Comparison of ENCODE assay signal across 9 cellular contexts in genomic region chr13:114109646-114110045, GRCh38. TPM values are rescaled to one million over a fixed set of nuclear protein-coding genes. Genes with fewer than 3 reads are reported as not detected.
DNase-seq lines count a peak whose midpoint lies in the region; ATAC-seq and TF ChIP-seq lines count a peak whose summit lies in the region.
"Had no signal": no experiment of that assay in that cellular context is flagged by ENCODE, and none has a peak within 500 bp of the region (broad histone marks: within the 10 kb centered on the region; RNA-seq: fewer than 3 reads in every experiment).

No MANE protein-coding gene starts in this region.

- intact Hi-C loops in mammary epithelial cell (cut with micrococcal nuclease) (no loop called here), MCF 10A (cut with micrococcal nuclease) (no loop called here)

- H3K79me1 ChIP-seq in mesendoderm (ENCODE audit: low read length): peaks cover 33% of the 10 kb centered on the region

- H3K4me2 ChIP-seq in mammary epithelial cell (ENCODE audit: insufficient read depth, low read depth, low read length) (peak overlapping the region; percentile 37), mesendoderm (ENCODE audit: low read length) (no peak overlapping the region)

- CTCF ChIA-PET in mammary epithelial cell (lab: Charles Lee; ENCODE audit: low non-redundant PET) (no interaction called here), MCF 10A (lab: Yijun Ruan, JAX) (interaction anchor here (0.5 kb wide), 1 partner anchor 11 kb away, joined by 3 read pairs; no protein-coding TSS in a partner anchor), GM10248 (lab: Yijun Ruan, JAX) (interaction anchor here (1.1 kb wide), 1 partner anchor 15 kb away, joined by 3 read pairs; no protein-coding TSS in a partner anchor)

- BruUV-seq in mammary epithelial cell (replicated peaks; lab: Mats Ljungman, UMichigan): no TSS peak
- no TSS peak for BruUV-seq in MCF 10A (replicated peaks; lab: Mats Ljungman, UMichigan)

- in situ Hi-C loops in mammary epithelial cell (cut with MboI; ENCODE audit: low sequenced_read_pairs in 2 of 2): no loop called here

- H2AK5ac ChIP-seq in mesendoderm (ENCODE audit: low read length): no peak overlapping the region

- H3K27me3 ChIP-seq in mammary epithelial cell (ENCODE audit: insufficient read depth, low read length) (no peaks in the 10 kb centered on the region), mesendoderm (ENCODE audit: insufficient read depth, low read length, poor library complexity) (no peaks in the 10 kb centered on the region)

- no peak overlapping the region for H2BK15ac ChIP-seq in mesendoderm (replicated peaks; ENCODE audit: low read depth)

- no peak overlapping the region for H3K4me3 Mint-ChIP-seq in MCF 10A (ENCODE audit: unreplicated experiment)

- peak overlapping the region; percentile 64 for H3K56ac ChIP-seq in mesendoderm (ENCODE audit: low read length)

- no peaks in the 10 kb centered on the region for H3K36me3 Mint-ChIP-seq in MCF 10A (ENCODE audit: insufficient read depth, unreplicated experiment)

- no peak for DNase-seq in mammary epithelial cell
- no peak for DNase-seq in MCF 10A (ENCODE audit: unreplicated experiment)
- DNase-seq in activated naive CD4-positive, alpha-beta T cell treated with anti-CD3 and anti-CD28 coated beads, Interleukin-2, amount 50 U/mL, for 16 hours: peak; percentile 62
- DNase-seq in mesendoderm: no peak
- no peak for DNase-seq in GM10248 (ENCODE audit: extremely low spot score)
- no peak for DNase-seq in GF-D8 (lab: John Stamatoyannopoulos, UW)

- H3K27ac Mint-ChIP-seq in MCF 10A (ENCODE audit: low read depth, unreplicated experiment): no peak overlapping the region

- H3K4me3 ChIP-seq in mammary epithelial cell (replicated peaks in 1 of 3; ENCODE audit: insufficient read depth in 1 of 3, low read depth in 2 of 3, low read length in 3 of 3) (no peak overlapping the region), mesendoderm (ENCODE audit: low read length) (no peak overlapping the region), urinary bladder (ENCODE audit: low read depth, low read length) (no peak overlapping the region)

- H3K4me1 ChIP-seq in mammary epithelial cell (ENCODE audit: insufficient read depth, low read length): peaks cover 9% of the 10 kb centered on the region
- H3K4me1 ChIP-seq in mesendoderm (ENCODE audit: control insufficient read depth, low read depth, low read length): peaks cover 13% of the 10 kb centered on the region
- H3K4me1 ChIP-seq in urinary bladder (ENCODE audit: insufficient read depth): peaks cover 5% of the 10 kb centered on the region

- H3K4me1 Mint-ChIP-seq in MCF 10A (ENCODE audit: insufficient read depth, unreplicated experiment): no peaks in the 10 kb centered on the region

- no peak overlapping the region for H3K9ac ChIP-seq in mammary epithelial cell (ENCODE audit: insufficient read depth, low read length)
- no peak overlapping the region for H3K9ac ChIP-seq in mesendoderm (ENCODE audit: low read length)

- no peak overlapping the region for H4K5ac ChIP-seq in mesendoderm (ENCODE audit: low read length)

- no peaks in the 10 kb centered on the region for H3K36me3 ChIP-seq in mammary epithelial cell (ENCODE audit: insufficient read depth, low read length)
- H3K36me3 ChIP-seq in mesendoderm (ENCODE audit: control insufficient read depth, insufficient read depth, low read length): no peaks in the 10 kb centered on the region
- no peaks in the 10 kb centered on the region for H3K36me3 ChIP-seq in urinary bladder (ENCODE audit: insufficient read depth)

- no peaks in the 10 kb centered on the region for H3K9me3 Mint-ChIP-seq in MCF 10A (ENCODE audit: unreplicated experiment)

- dilution Hi-C loops in mammary epithelial cell (cut with HindIII; ENCODE audit: low sequenced_read_pairs): loop anchor here (5.0 kb wide), 3 partner anchors 52 to 112 kb away; no protein-coding TSS in a partner anchor

- H3K23ac ChIP-seq in mesendoderm (ENCODE audit: low read length): peak overlapping the region; percentile 9

- H3K9me3 ChIP-seq in mammary epithelial cell (replicated peaks; ENCODE audit: insufficient read depth, low read length): no peaks in the 10 kb centered on the region

- WGBS in mammary epithelial cell (ENCODE audit: low coverage, missing lambda C conversion rate): 14% methylated on average over 17 of the region's 24 CpGs
- WGBS in mesendoderm (ENCODE audit: extremely low coverage, insufficient coverage, low lambda C conversion rate): no CpG with 5 or more reads among the region's 24 CpGs
- WGBS in urinary bladder: 71% methylated on average over 24 of the region's 24 CpGs

- H4K8ac ChIP-seq in mesendoderm (ENCODE audit: low read depth, low read length): no peak overlapping the region

- no peaks in the 10 kb centered on the region for H3K27me3 Mint-ChIP-seq in MCF 10A (ENCODE audit: insufficient read depth, unreplicated experiment)

- peak overlapping the region; percentile 54 for H2AFZ ChIP-seq in mammary epithelial cell (ENCODE audit: low read depth, low read length)

- no peak overlapping the region for H3K27ac ChIP-seq in mammary epithelial cell (ENCODE audit: insufficient read depth, low read depth, low read length)
- no peak overlapping the region for H3K27ac ChIP-seq in mesendoderm (ENCODE audit: low read depth, low read length)
- peak overlapping the region; percentile 13 for H3K27ac ChIP-seq in urinary bladder (ENCODE audit: low read depth)
- H3K27ac ChIP-seq: C4-2B had no signal

- no peak for TF ChIP-seq CTCF in mammary epithelial cell (conservative IDR thresholded peaks at IDR 0.05 in 1 of 2, IDR thresholded peaks at IDR 0.05 in 1 of 2; ENCODE audit: extremely low read depth in 1 of 2, insufficient read depth in 1 of 2, low read depth in 1 of 2, low read length in 2 of 2)
- TF ChIP-seq CTCF in MCF 10A (IDR thresholded peaks at IDR 0.05; ENCODE audit: unreplicated experiment): no peak
- TF ChIP-seq CTCF in GM10248 (IDR thresholded peaks at IDR 0.05; ENCODE audit: control extremely low read depth, extremely low read depth, low read depth, missing control alignments): no peak

- H3K4ac ChIP-seq in mesendoderm (ENCODE audit: low read depth, low read length): no peak overlapping the region

- H3K79me2 ChIP-seq in mammary epithelial cell (ENCODE audit: insufficient read depth, low read length) (no peaks in the 10 kb centered on the region), mesendoderm (ENCODE audit: control insufficient read depth, insufficient read depth, low read length) (peaks cover 29% of the 10 kb centered on the region)

- ATAC-seq in GM19328 (IDR thresholded peaks at IDR 0.05; ENCODE audit: unreplicated experiment): no peak

- H2BK5ac ChIP-seq in mesendoderm (ENCODE audit: low read length): no peak overlapping the region

- POLR2A ChIA-PET in MCF 10A (lab: Yijun Ruan, JAX) (no interaction called here), GM10248 (lab: Yijun Ruan, JAX) (no interaction called here)

- H4K20me1 ChIP-seq in mammary epithelial cell (ENCODE audit: insufficient read depth, low read length): no peaks in the 10 kb centered on the region

- H3K18ac ChIP-seq in mesendoderm (ENCODE audit: low read length): no peak overlapping the region

- no peak overlapping the region for H2BK120ac ChIP-seq in mesendoderm (ENCODE audit: low read depth, low read length)

RNA-seq across cellular contexts. Expression of gene RASA3, which starts 22.8 kb away (rescaled TPM):
- 1 to 10 TPM; 5.2 to 8.4 TPM for total RNA-seq in mammary epithelial cell
- polyA plus RNA-seq in mammary epithelial cell: 4.0 TPM
- 2.5 TPM for polyA minus RNA-seq in mammary epithelial cell
- total RNA-seq in MCF 10A (2022): 9.1 and 12.1 TPM in 2 replicates
- polyA plus RNA-seq in mesendoderm (2013, experiment 1 of 2): 11.0 TPM
- 11.3 TPM for polyA plus RNA-seq in mesendoderm (2013, experiment 2 of 2)
- 17.8 TPM for total RNA-seq in urinary bladder
- polyA plus RNA-seq in urinary bladder: 26.3 TPM
